ENCODE assay signal across 8 cellular contexts in genomic region chr2:6864251-6864758, GRCh38. TPM values are rescaled to one million over a fixed set of nuclear protein-coding genes. Genes with fewer than 3 reads are reported as not detected.
A peak's percentile ranks its signal among the peaks of the same experiment; 100 is the strongest.
DNase-seq lines count a peak whose midpoint lies in the region; ATAC-seq and TF ChIP-seq lines count a peak whose summit lies in the region.
"Had no signal": no experiment of that assay in that cellular context is flagged by ENCODE, and none has a peak within 500 bp of the region (broad histone marks: within the 10 kb centered on the region; RNA-seq: fewer than 3 reads in every experiment).

No MANE protein-coding gene starts in this region.

- peak overlapping the region; percentile 92 for H3K27ac ChIP-seq in DND-41 (ENCODE audit: low read length)
- peak overlapping the region; percentile 91 for H3K27ac ChIP-seq in KOPT-K1 (ENCODE audit: low read depth, low read length, poor library complexity, severe bottlenecking)
- no peak overlapping the region for H3K27ac ChIP-seq in duodenal mucosa (ENCODE audit: low read depth, low read length)

- H3K4me3 ChIP-seq in DND-41 (ENCODE audit: low read depth in 1 of 2, low read length in 2 of 2) (peak overlapping the region; percentile 64 to 81), duodenal mucosa (ENCODE audit: low read depth in 1 of 2, low read length in 2 of 2) (peak overlapping the region; percentile 87 to 92)

- peak overlapping the region; percentile 75 for H2AFZ ChIP-seq in DND-41 (ENCODE audit: low read depth, low read length)

- H3K27me3 Mint-ChIP-seq in osteocyte (ENCODE audit: unreplicated experiment), result peaks cover 13% of the 10 kb centered on the region

- peak overlapping the region; percentile 89 for H3K4me2 ChIP-seq in DND-41 (ENCODE audit: insufficient read depth, low read length)

- H3K27me3 ChIP-seq in DND-41 (ENCODE audit: insufficient read depth, low read length, poor library complexity), result no peaks in the 10 kb centered on the region
- no peaks in the 10 kb centered on the region for H3K27me3 ChIP-seq in duodenal mucosa (ENCODE audit: control insufficient read depth in 1 of 2, insufficient read depth in 2 of 2, low read length in 2 of 2)

- H3K27ac Mint-ChIP-seq in osteocyte (ENCODE audit: unreplicated experiment), result no peak overlapping the region

- DNase-seq in DND-41, result no peak
- DNase-seq in osteocyte (ENCODE audit: extremely low spot score, unreplicated experiment), result no peak
- DNase-seq in RKO (ENCODE audit: low spot score), result no peak
- no peak for DNase-seq in NCI-H82 (lab: John Stamatoyannopoulos, UW)
- DNase-seq: NCI-H1436 had no signal

- ATAC-seq in DND-41 (ENCODE audit: insufficient read depth, low read depth) (no peak), GM18909 (IDR thresholded peaks at IDR 0.05; ENCODE audit: poor library complexity, unreplicated experiment) (no peak)

- H3K36me3 ChIP-seq in DND-41 (ENCODE audit: insufficient read depth, low read length) (peaks cover 46% of the 10 kb centered on the region), KOPT-K1 (ENCODE audit: insufficient read depth, low read length) (peaks cover 47% of the 10 kb centered on the region), duodenal mucosa (ENCODE audit: control insufficient read depth in 1 of 2, insufficient read depth in 2 of 2, low read length in 2 of 2) (peaks cover 11 to 18% of the 10 kb centered on the region in 2 donors)

- peaks cover 6% of the 10 kb centered on the region for H3K4me1 Mint-ChIP-seq in osteocyte (ENCODE audit: unreplicated experiment)

- H3K4me1 ChIP-seq in DND-41 (ENCODE audit: insufficient read depth, low read length), result peaks cover 53% of the 10 kb centered on the region
- H3K4me1 ChIP-seq in duodenal mucosa (ENCODE audit: control insufficient read depth in 1 of 2, insufficient read depth in 2 of 2, low read length in 2 of 2), result peaks cover 5 to 6% of the 10 kb centered on the region in 2 donors

- no peaks in the 10 kb centered on the region for H3K36me3 Mint-ChIP-seq in osteocyte (ENCODE audit: unreplicated experiment)

- H3K9me3 Mint-ChIP-seq in osteocyte (ENCODE audit: unreplicated experiment), result peaks cover 3% of the 10 kb centered on the region

- peaks cover 68% of the 10 kb centered on the region for H3K79me2 ChIP-seq in DND-41 (ENCODE audit: insufficient read depth, low read length)

- TF ChIP-seq CTCF in DND-41 (IDR thresholded peaks at IDR 0.05; ENCODE audit: borderline replicate concordance, extremely low read depth, low read length, poor library complexity, severe bottlenecking), result no peak
- TF ChIP-seq CTCF in osteocyte (IDR thresholded peaks at IDR 0.05), result no peak

- no peaks in the 10 kb centered on the region for H4K20me1 ChIP-seq in DND-41 (ENCODE audit: insufficient read depth, low read length)

- peaks cover 26% of the 10 kb centered on the region for H3K9me3 ChIP-seq in DND-41 (ENCODE audit: insufficient read depth, low read length, severe bottlenecking)
- H3K9me3 ChIP-seq in KOPT-K1 (ENCODE audit: insufficient read depth, low read length, poor library complexity, severe bottlenecking), result peaks cover 25% of the 10 kb centered on the region
- H3K9me3 ChIP-seq in duodenal mucosa (ENCODE audit: control insufficient read depth in 1 of 2, low read length in 2 of 2), result peaks cover 7 to 9% of the 10 kb centered on the region in 2 donors

- H3K4me3 Mint-ChIP-seq in osteocyte (ENCODE audit: unreplicated experiment), result peak overlapping the region; percentile 18

- peak overlapping the region; percentile 84 for H3K9ac ChIP-seq in DND-41 (ENCODE audit: low read depth, low read length)
- no peak overlapping the region for H3K9ac ChIP-seq in duodenal mucosa (ENCODE audit: low read depth in 1 of 2, low read length in 2 of 2)

RNA-seq across cellular contexts. Expression of gene CMPK2, which starts 1.4 kb away (rescaled TPM):
- total RNA-seq in osteocyte, result 0.24 and 1.1 TPM in 2 replicates

RNA-seq across cellular contexts. Expression of gene RSAD2, which starts 13.3 kb away (rescaled TPM):
- total RNA-seq in osteocyte, result not detected in 2 replicates

RNA-seq across cellular contexts. Expression of gene RNF144A, which starts 52.9 kb away (rescaled TPM):
- 9.0 and 9.6 TPM in 2 replicates for total RNA-seq in osteocyte
